Comparison of ENCODE assay signal across 8 cellular contexts in the genomic region with DNA sequence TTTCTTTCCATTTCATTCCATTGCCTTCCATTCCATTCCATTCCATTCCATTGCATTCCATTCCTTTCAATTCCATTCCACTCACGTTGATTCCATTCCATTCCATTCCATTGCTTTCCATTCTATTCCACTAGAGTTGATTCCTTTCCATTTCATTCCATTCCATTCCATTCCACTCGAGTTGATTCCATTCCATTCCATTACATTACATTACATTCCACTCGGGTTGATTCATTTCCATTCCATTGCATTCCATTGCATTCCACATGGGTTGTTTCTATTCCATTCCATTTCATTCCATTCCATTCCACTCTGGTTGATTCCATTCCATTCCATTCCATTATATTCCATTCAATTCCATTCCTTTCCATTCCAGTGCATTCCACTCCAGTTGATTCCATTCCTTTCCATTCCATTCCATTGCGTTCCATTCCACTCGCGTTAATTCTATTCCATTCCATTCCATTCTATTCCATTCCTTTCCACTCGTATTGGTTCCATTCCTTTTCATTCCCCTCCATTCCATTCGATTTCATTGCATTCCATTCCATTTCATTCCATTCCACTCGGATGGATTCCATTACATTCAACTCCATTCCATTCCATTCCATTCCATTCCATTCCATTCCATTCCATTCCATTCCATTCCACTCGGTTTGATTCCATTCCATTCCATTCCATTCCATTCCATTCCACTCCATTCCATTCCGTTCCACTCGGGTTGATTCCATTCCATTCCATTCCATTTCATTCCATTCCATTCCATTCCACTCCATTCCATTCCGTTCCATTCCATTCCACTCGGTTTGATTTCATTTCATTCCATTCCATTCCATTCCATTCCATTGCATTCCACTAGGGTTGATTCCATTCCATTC.
DNase-seq lines count a peak whose midpoint lies in the region; ATAC-seq lines count a peak whose summit lies in the region.
"Not testable (repeated sequence)": the region's sequence is repeated elsewhere in the genome, so short reads cannot be mapped to it uniquely, and the experiment has no call there.

No MANE protein-coding gene starts in this region.

- not testable (repeated sequence) for H3K36me3 Mint-ChIP-seq in activated T-helper 17 cell treated with anti-CD3 and anti-CD28 coated beads, Interleukin-2, amount 50 U/mL, for 72 hours (ENCODE audit: low read depth); stimulated activated effector memory CD8-positive, alpha-beta T cell treated with anti-CD3 and anti-CD28 coated beads, Interleukin-12 subunit alpha, Interleukin-12 subunit beta, amount 100 ng/mL, for 72 hours

- H3K27me3 ChIP-seq in right cardiac atrium (ENCODE audit: control insufficient read depth, insufficient read depth): not testable (repeated sequence)

- intact Hi-C loops in right cardiac atrium (cut with DNase I): not testable (repeated sequence)

- DNase-seq in right cardiac atrium; stimulated activated effector memory CD8-positive, alpha-beta T cell treated with anti-CD3 and anti-CD28 coated beads, Interleukin-12 subunit alpha, Interleukin-12 subunit beta, amount 100 ng/mL, for 72 hours (ENCODE audit: low spot score in 2 of 2): not testable (repeated sequence)

- not testable (repeated sequence) for H3K27ac Mint-ChIP-seq in activated T-helper 17 cell treated with anti-CD3 and anti-CD28 coated beads, Interleukin-2, amount 50 U/mL, for 72 hours; stimulated activated effector memory CD8-positive, alpha-beta T cell treated with anti-CD3 and anti-CD28 coated beads, Interleukin-12 subunit alpha, Interleukin-12 subunit beta, amount 100 ng/mL, for 72 hours

- not testable (repeated sequence) for H3K4me1 Mint-ChIP-seq in activated T-helper 17 cell treated with anti-CD3 and anti-CD28 coated beads, Interleukin-2, amount 50 U/mL, for 72 hours; stimulated activated effector memory CD8-positive, alpha-beta T cell treated with anti-CD3 and anti-CD28 coated beads, Interleukin-12 subunit alpha, Interleukin-12 subunit beta, amount 100 ng/mL, for 72 hours

- 63% methylated on average over 14 of the region's 14 CpGs for WGBS in right cardiac atrium

- not testable (repeated sequence) for H3K4me3 Mint-ChIP-seq in activated T-helper 17 cell treated with anti-CD3 and anti-CD28 coated beads, Interleukin-2, amount 50 U/mL, for 72 hours; stimulated activated effector memory CD8-positive, alpha-beta T cell treated with anti-CD3 and anti-CD28 coated beads, Interleukin-12 subunit alpha, Interleukin-12 subunit beta, amount 100 ng/mL, for 72 hours

- ATAC-seq in GM18499 (IDR thresholded peaks at IDR 0.05; ENCODE audit: insufficient read depth, unreplicated experiment) (peak; percentile 26), GM19395 (IDR thresholded peaks at IDR 0.05; ENCODE audit: unreplicated experiment) (peak; percentile 60), GM21737 (IDR thresholded peaks at IDR 0.05; ENCODE audit: unreplicated experiment) (peak; percentile 51), HG02943 (IDR thresholded peaks at IDR 0.05; ENCODE audit: low read depth, unreplicated experiment) (peak; percentile 48), HG03378 (IDR thresholded peaks at IDR 0.05; ENCODE audit: unreplicated experiment) (peak; percentile 39), right cardiac atrium (peak; percentile 77 to 79)
- peak; percentile 46 for ATAC-seq in activated T-helper 17 cell treated with anti-CD3 and anti-CD28 coated beads, Interleukin-2, amount 50 U/mL, for 72 hours (replicated peaks)
- ATAC-seq in stimulated activated effector memory CD8-positive, alpha-beta T cell treated with anti-CD3 and anti-CD28 coated beads, Interleukin-12 subunit alpha, Interleukin-12 subunit beta, amount 100 ng/mL, for 72 hours: peak; percentile 45

- H3K9me3 Mint-ChIP-seq in activated T-helper 17 cell treated with anti-CD3 and anti-CD28 coated beads, Interleukin-2, amount 50 U/mL, for 72 hours: not testable (repeated sequence)
- peaks cover 29% of the 10 kb centered on the region for H3K9me3 Mint-ChIP-seq in stimulated activated effector memory CD8-positive, alpha-beta T cell treated with anti-CD3 and anti-CD28 coated beads, Interleukin-12 subunit alpha, Interleukin-12 subunit beta, amount 100 ng/mL, for 72 hours

- H3K4me3 ChIP-seq in right cardiac atrium (ENCODE audit: low read length): not testable (repeated sequence)

- H3K9me3 ChIP-seq in right cardiac atrium (ENCODE audit: control insufficient read depth, low read length): not testable (repeated sequence)

- not testable (repeated sequence) for H3K27ac ChIP-seq in right cardiac atrium (ENCODE audit: low read length)

- H3K4me1 ChIP-seq in right cardiac atrium (ENCODE audit: control insufficient read depth, insufficient read depth, low read length): not testable (repeated sequence)

- H3K27me3 Mint-ChIP-seq in activated T-helper 17 cell treated with anti-CD3 and anti-CD28 coated beads, Interleukin-2, amount 50 U/mL, for 72 hours: not testable (repeated sequence)

Comparison
In these comparisons a context has a peak if more than half of its experiments do, and no peak if none do; other contexts are left out.
1. ATAC-seq: peak in every context shown above with its lines; median percentile 78 in right cardiac atrium; 60 in GM19395; 51 in GM21737; 48 in HG02943; 46 in activated T-helper 17 cell treated with anti-CD3 and anti-CD28 coated beads, Interleukin-2, amount 50 U/mL, for 72 hours; 45 in stimulated activated effector memory CD8-positive, alpha-beta T cell treated with anti-CD3 and anti-CD28 coated beads, Interleukin-12 subunit alpha, Interleukin-12 subunit beta, amount 100 ng/mL, for 72 hours; 39 in HG03378; 26 in GM18499.